In genomic region chr10:29588640-29589421, GRCh38 we compare ENCODE assay signal across 10 cellular contexts. TPM values are rescaled to one million over a fixed set of nuclear protein-coding genes. Genes with fewer than 3 reads are reported as not detected.
DNase-seq lines count a peak whose midpoint lies in the region; ATAC-seq and TF ChIP-seq lines count a peak whose summit lies in the region.
"Had no signal": no experiment of that assay in that cellular context is flagged by ENCODE, and none has a peak within 500 bp of the region (broad histone marks: within the 10 kb centered on the region; RNA-seq: fewer than 3 reads in every experiment).

No MANE protein-coding gene starts in this region.

- in situ Hi-C loops in G401 (cut with HindIII; ENCODE audit: low sequenced_read_pairs): no loop called here

- peaks cover 50% of the 10 kb centered on the region for H3K4me1 ChIP-seq in adipocyte (ENCODE audit: control insufficient read depth, insufficient read depth, low read length)
- H3K4me1 ChIP-seq in foreskin keratinocyte: peaks cover 28% of the 10 kb centered on the region
- H3K4me1 ChIP-seq in psoas muscle: peaks cover 88% of the 10 kb centered on the region

- H3K4me3 ChIP-seq in adipocyte (ENCODE audit: low read length) (peak overlapping the region; percentile 57), psoas muscle (peak overlapping the region; percentile 40)

- WGBS in psoas muscle, 3 donors: 31 to 41% (median 33%) methylated on average over 14 of the region's 14 CpGs

- no peaks in the 10 kb centered on the region for H3K9me3 Mint-ChIP-seq in stimulated activated naive CD8-positive, alpha-beta T cell treated with anti-CD3 and anti-CD28 coated beads, Interleukin-15, amount 100 ng/mL, for 72 hours
- no peaks in the 10 kb centered on the region for H3K9me3 Mint-ChIP-seq in natural killer cell treated with Interleukin-12 subunit alpha and Interleukin-12 subunit beta and Interleukin-15 and Interleukin-18, amount 100 ng/mL, for 72 hours

- no peaks in the 10 kb centered on the region for H3K27me3 Mint-ChIP-seq in stimulated activated naive CD8-positive, alpha-beta T cell treated with anti-CD3 and anti-CD28 coated beads, Interleukin-15, amount 100 ng/mL, for 72 hours
- no peaks in the 10 kb centered on the region for H3K27me3 Mint-ChIP-seq in natural killer cell treated with Interleukin-12 subunit alpha and Interleukin-12 subunit beta and Interleukin-15 and Interleukin-18, amount 100 ng/mL, for 72 hours
- H3K27me3 Mint-ChIP-seq: activated CD4-positive, alpha-beta T cell treated with anti-CD3 and anti-CD28 coated beads for 36 hours had no signal

- peak overlapping the region; percentile 78 for H3K9ac ChIP-seq in adipocyte (ENCODE audit: low read length)

- H3K27ac ChIP-seq in foreskin keratinocyte: peak overlapping the region; percentile 48
- peak overlapping the region; percentile 82 for H3K27ac ChIP-seq in psoas muscle

- no peak for ATAC-seq in foreskin keratinocyte
- ATAC-seq in psoas muscle: peak; percentile 24 to 57 (median 52)
- ATAC-seq in GM18870 (IDR thresholded peaks at IDR 0.05; ENCODE audit: unreplicated experiment): no peak
- no peak for ATAC-seq in stimulated activated naive CD8-positive, alpha-beta T cell treated with anti-CD3 and anti-CD28 coated beads, Interleukin-15, amount 100 ng/mL, for 72 hours
- ATAC-seq in natural killer cell treated with Interleukin-12 subunit alpha and Interleukin-12 subunit beta and Interleukin-15 and Interleukin-18, amount 100 ng/mL, for 72 hours: no peak
- ATAC-seq: activated CD4-positive, alpha-beta T cell treated with anti-CD3 and anti-CD28 coated beads for 36 hours had no signal

- no peaks in the 10 kb centered on the region for H3K27me3 ChIP-seq in adipocyte (replicated peaks; ENCODE audit: control insufficient read depth, insufficient read depth, low read length)
- no peaks in the 10 kb centered on the region for H3K27me3 ChIP-seq in foreskin keratinocyte
- H3K27me3 ChIP-seq in psoas muscle (ENCODE audit: insufficient read depth in 3 of 3, low read length in 2 of 3): no peaks in the 10 kb centered on the region

- TF ChIP-seq CTCF in foreskin keratinocyte (conservative IDR thresholded peaks at IDR 0.05): no peak
- no peak for TF ChIP-seq CTCF in psoas muscle (IDR thresholded peaks at IDR 0.05)

- no peak overlapping the region for H3K27ac Mint-ChIP-seq in stimulated activated naive CD8-positive, alpha-beta T cell treated with anti-CD3 and anti-CD28 coated beads, Interleukin-15, amount 100 ng/mL, for 72 hours
- no peak overlapping the region for H3K27ac Mint-ChIP-seq in natural killer cell treated with Interleukin-12 subunit alpha and Interleukin-12 subunit beta and Interleukin-15 and Interleukin-18, amount 100 ng/mL, for 72 hours
- H3K27ac Mint-ChIP-seq: activated CD4-positive, alpha-beta T cell treated with anti-CD3 and anti-CD28 coated beads for 36 hours had no signal

- no peak overlapping the region for H3K4me3 Mint-ChIP-seq in stimulated activated naive CD8-positive, alpha-beta T cell treated with anti-CD3 and anti-CD28 coated beads, Interleukin-15, amount 100 ng/mL, for 72 hours
- no peak overlapping the region for H3K4me3 Mint-ChIP-seq in natural killer cell treated with Interleukin-12 subunit alpha and Interleukin-12 subunit beta and Interleukin-15 and Interleukin-18, amount 100 ng/mL, for 72 hours
- H3K4me3 Mint-ChIP-seq: activated CD4-positive, alpha-beta T cell treated with anti-CD3 and anti-CD28 coated beads for 36 hours had no signal

- no peaks in the 10 kb centered on the region for H3K36me3 ChIP-seq in adipocyte (ENCODE audit: control insufficient read depth, insufficient read depth, low read length, severe bottlenecking)
- H3K36me3 ChIP-seq in psoas muscle (ENCODE audit: insufficient read depth in 1 of 2, low read depth in 1 of 2): peaks cover 0 to 6% of the 10 kb centered on the region in 2 donors

- intact Hi-C loops in psoas muscle (cut with DNase I): no loop called here

- no peaks in the 10 kb centered on the region for H3K36me3 Mint-ChIP-seq in natural killer cell treated with Interleukin-12 subunit alpha and Interleukin-12 subunit beta and Interleukin-15 and Interleukin-18, amount 100 ng/mL, for 72 hours

- DNase-seq in G401 (ENCODE audit: low spot score) (peak; percentile 8), adipocyte (ENCODE audit: low read depth) (peak; percentile 71), foreskin keratinocyte (peak in 1 of 2 donors; percentile 61), psoas muscle (peak; percentile 47 to 75), globus pallidus (ENCODE audit: low spot score) (no peak)
- DNase-seq in stimulated activated naive CD8-positive, alpha-beta T cell treated with anti-CD3 and anti-CD28 coated beads, Interleukin-15, amount 100 ng/mL, for 72 hours: no peak
- DNase-seq in natural killer cell treated with Interleukin-12 subunit alpha and Interleukin-12 subunit beta and Interleukin-15 and Interleukin-18, amount 100 ng/mL, for 72 hours (ENCODE audit: low spot score): no peak
- DNase-seq: activated CD4-positive, alpha-beta T cell treated with anti-CD3 and anti-CD28 coated beads for 36 hours; stimulated activated CD4-positive, alpha-beta T cell treated with anti-CD3 and anti-CD28 coated beads, Interleukin-12 subunit alpha, Interleukin-12 subunit beta, amount 100 ng/mL, for 4 hours had no signal

- H3K4me1 Mint-ChIP-seq in stimulated activated naive CD8-positive, alpha-beta T cell treated with anti-CD3 and anti-CD28 coated beads, Interleukin-15, amount 100 ng/mL, for 72 hours: peaks cover 17% of the 10 kb centered on the region
- H3K4me1 Mint-ChIP-seq in natural killer cell treated with Interleukin-12 subunit alpha and Interleukin-12 subunit beta and Interleukin-15 and Interleukin-18, amount 100 ng/mL, for 72 hours (ENCODE audit: low read depth in 2 of 2): peaks cover 9 to 11% of the 10 kb centered on the region in 2 donors

- no peaks in the 10 kb centered on the region for H3K9me3 ChIP-seq in adipocyte (ENCODE audit: control insufficient read depth, low read length)
- no peaks in the 10 kb centered on the region for H3K9me3 ChIP-seq in psoas muscle

RNA-seq across cellular contexts. Expression of gene SVIL, which starts 45.9 kb away (rescaled TPM):
- total RNA-seq in G401 (2014; rRNA removed; shearing (Covaris generic)): 10.4 and 36.3 TPM in 2 replicates
- total RNA-seq in foreskin keratinocyte (26.9 and 27.1 TPM in 2 replicates), psoas muscle (1,000 to 10,000 TPM in 2 of 4 donors, 100 to 1,000 TPM in 2; 792 to 1,728 (median 949) TPM)
- polyA plus RNA-seq in foreskin keratinocyte (4.8 and 4.9 TPM in 2 replicates), psoas muscle (100 to 1,000 TPM in 2 of 3 donors, 10 to 100 TPM in 1; 70.6 to 536 (median 234) TPM)
- 10 to 100 TPM in 1 of 2 donors, 1 to 10 TPM in 1; 6.8 to 18.8 TPM for total RNA-seq in natural killer cell treated with Interleukin-12 subunit alpha and Interleukin-12 subunit beta and Interleukin-15 and Interleukin-18, amount 100 ng/mL, for 72 hours

Comparison
In these comparisons a context has a peak if more than half of its experiments do, and no peak if none do; other contexts are left out.
1. DNase-seq: peak in G401 (single experiment), adipocyte (single experiment) and psoas muscle (2 of 2); none in globus pallidus (single experiment), stimulated activated naive CD8-positive, alpha-beta T cell treated with anti-CD3 and anti-CD28 coated beads, Interleukin-15, amount 100 ng/mL, for 72 hours (0 of 2) and natural killer cell treated with Interleukin-12 subunit alpha and Interleukin-12 subunit beta and Interleukin-15 and Interleukin-18, amount 100 ng/mL, for 72 hours (single experiment).
2. ATAC-seq: peak in psoas muscle (4 of 4); none in foreskin keratinocyte (single experiment), GM18870 (single experiment), stimulated activated naive CD8-positive, alpha-beta T cell treated with anti-CD3 and anti-CD28 coated beads, Interleukin-15, amount 100 ng/mL, for 72 hours (single experiment) and natural killer cell treated with Interleukin-12 subunit alpha and Interleukin-12 subunit beta and Interleukin-15 and Interleukin-18, amount 100 ng/mL, for 72 hours (0 of 2).
3. RNA of gene SVIL, which starts 45.9 kb away (total RNA-seq): 792 to 1,728 TPM in psoas muscle; 10.4 to 36.3 TPM in G401, 26.9 to 27.1 TPM in foreskin keratinocyte and 6.8 to 18.8 TPM in natural killer cell treated with Interleukin-12 subunit alpha and Interleukin-12 subunit beta and Interleukin-15 and Interleukin-18, amount 100 ng/mL, for 72 hours; every median in the first group is over 10 times any median in the second.